Comparison of ENCODE assay signal across 1 cellular context in the genomic region with DNA sequence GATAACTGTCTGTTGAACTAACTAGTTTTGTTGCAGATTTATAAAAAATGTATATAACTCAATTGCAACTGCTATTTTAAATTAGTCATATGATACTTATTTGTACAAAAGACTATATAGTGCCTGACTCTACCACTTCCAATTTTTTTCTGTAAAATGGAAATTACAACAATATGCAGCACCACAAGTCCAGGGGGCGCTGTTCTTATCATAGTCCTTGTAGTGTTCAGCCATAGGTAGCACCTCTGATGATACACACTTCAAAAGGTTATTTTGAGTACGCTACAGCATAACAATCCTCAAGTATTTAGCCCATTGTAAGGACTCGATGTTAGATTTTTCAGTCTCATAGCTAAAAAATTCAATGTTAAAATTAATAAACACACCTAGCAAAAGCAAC.
TF ChIP-seq lines count a peak whose summit lies in the region.

No MANE protein-coding gene starts in this region.

TF ChIP-seq in WTC11, 78 proteins besides CTCF, POLR2A, EP300 and RAD21 (continued from another document):
- TF ChIP-seq, protein P1, sequence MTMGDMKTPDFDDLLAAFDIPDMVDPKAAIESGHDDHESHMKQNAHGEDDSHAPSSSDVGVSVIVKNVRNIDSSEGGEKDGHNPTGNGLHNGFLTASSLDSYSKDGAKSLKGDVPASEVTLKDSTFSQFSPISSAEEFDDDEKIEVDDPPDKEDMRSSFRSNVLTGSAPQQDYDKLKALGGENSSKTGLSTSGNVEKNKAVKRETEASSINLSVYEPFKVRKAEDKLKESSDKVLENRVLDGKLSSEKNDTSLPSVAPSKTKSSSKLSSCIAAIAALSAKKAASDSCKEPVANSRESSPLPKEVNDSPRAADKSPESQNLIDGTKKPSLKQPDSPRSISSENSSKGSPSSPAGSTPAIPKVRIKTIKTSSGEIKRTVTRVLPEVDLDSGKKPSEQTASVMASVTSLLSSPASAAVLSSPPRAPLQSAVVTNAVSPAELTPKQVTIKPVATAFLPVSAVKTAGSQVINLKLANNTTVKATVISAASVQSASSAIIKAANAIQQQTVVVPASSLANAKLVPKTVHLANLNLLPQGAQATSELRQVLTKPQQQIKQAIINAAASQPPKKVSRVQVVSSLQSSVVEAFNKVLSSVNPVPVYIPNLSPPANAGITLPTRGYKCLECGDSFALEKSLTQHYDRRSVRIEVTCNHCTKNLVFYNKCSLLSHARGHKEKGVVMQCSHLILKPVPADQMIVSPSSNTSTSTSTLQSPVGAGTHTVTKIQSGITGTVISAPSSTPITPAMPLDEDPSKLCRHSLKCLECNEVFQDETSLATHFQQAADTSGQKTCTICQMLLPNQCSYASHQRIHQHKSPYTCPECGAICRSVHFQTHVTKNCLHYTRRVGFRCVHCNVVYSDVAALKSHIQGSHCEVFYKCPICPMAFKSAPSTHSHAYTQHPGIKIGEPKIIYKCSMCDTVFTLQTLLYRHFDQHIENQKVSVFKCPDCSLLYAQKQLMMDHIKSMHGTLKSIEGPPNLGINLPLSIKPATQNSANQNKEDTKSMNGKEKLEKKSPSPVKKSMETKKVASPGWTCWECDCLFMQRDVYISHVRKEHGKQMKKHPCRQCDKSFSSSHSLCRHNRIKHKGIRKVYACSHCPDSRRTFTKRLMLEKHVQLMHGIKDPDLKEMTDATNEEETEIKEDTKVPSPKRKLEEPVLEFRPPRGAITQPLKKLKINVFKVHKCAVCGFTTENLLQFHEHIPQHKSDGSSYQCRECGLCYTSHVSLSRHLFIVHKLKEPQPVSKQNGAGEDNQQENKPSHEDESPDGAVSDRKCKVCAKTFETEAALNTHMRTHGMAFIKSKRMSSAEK (CRISPR knock-in tag; IDR thresholded peaks at IDR 0.05; ENCODE audit: borderline replicate concordance): no peak
- TF ChIP-seq, protein P2, sequence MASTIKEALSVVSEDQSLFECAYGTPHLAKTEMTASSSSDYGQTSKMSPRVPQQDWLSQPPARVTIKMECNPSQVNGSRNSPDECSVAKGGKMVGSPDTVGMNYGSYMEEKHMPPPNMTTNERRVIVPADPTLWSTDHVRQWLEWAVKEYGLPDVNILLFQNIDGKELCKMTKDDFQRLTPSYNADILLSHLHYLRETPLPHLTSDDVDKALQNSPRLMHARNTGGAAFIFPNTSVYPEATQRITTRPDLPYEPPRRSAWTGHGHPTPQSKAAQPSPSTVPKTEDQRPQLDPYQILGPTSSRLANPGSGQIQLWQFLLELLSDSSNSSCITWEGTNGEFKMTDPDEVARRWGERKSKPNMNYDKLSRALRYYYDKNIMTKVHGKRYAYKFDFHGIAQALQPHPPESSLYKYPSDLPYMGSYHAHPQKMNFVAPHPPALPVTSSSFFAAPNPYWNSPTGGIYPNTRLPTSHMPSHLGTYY (CRISPR knock-in tag; IDR thresholded peaks at IDR 0.05): no peak
- TF ChIP-seq ZNF138 (CRISPR knock-in tag; conservative IDR thresholded peaks at IDR 0.05) (no peak), JUN (CRISPR knock-in tag; IDR thresholded peaks at IDR 0.05) (no peak), ETV6 (CRISPR knock-in tag; IDR thresholded peaks at IDR 0.05) (no peak)
TF ChIP-seq in WTC11: peak in this region for 0.
